1 cellular context compared by ENCODE assay signal in genomic region chr10:21159669-21160068, GRCh38.
TF ChIP-seq lines count a peak whose summit lies in the region.

No MANE protein-coding gene starts in this region.

TF ChIP-seq in H1, 55 proteins besides CTCF, POLR2A, EP300 and RAD21 (continued from another document):
- TF ChIP-seq, protein P1, sequence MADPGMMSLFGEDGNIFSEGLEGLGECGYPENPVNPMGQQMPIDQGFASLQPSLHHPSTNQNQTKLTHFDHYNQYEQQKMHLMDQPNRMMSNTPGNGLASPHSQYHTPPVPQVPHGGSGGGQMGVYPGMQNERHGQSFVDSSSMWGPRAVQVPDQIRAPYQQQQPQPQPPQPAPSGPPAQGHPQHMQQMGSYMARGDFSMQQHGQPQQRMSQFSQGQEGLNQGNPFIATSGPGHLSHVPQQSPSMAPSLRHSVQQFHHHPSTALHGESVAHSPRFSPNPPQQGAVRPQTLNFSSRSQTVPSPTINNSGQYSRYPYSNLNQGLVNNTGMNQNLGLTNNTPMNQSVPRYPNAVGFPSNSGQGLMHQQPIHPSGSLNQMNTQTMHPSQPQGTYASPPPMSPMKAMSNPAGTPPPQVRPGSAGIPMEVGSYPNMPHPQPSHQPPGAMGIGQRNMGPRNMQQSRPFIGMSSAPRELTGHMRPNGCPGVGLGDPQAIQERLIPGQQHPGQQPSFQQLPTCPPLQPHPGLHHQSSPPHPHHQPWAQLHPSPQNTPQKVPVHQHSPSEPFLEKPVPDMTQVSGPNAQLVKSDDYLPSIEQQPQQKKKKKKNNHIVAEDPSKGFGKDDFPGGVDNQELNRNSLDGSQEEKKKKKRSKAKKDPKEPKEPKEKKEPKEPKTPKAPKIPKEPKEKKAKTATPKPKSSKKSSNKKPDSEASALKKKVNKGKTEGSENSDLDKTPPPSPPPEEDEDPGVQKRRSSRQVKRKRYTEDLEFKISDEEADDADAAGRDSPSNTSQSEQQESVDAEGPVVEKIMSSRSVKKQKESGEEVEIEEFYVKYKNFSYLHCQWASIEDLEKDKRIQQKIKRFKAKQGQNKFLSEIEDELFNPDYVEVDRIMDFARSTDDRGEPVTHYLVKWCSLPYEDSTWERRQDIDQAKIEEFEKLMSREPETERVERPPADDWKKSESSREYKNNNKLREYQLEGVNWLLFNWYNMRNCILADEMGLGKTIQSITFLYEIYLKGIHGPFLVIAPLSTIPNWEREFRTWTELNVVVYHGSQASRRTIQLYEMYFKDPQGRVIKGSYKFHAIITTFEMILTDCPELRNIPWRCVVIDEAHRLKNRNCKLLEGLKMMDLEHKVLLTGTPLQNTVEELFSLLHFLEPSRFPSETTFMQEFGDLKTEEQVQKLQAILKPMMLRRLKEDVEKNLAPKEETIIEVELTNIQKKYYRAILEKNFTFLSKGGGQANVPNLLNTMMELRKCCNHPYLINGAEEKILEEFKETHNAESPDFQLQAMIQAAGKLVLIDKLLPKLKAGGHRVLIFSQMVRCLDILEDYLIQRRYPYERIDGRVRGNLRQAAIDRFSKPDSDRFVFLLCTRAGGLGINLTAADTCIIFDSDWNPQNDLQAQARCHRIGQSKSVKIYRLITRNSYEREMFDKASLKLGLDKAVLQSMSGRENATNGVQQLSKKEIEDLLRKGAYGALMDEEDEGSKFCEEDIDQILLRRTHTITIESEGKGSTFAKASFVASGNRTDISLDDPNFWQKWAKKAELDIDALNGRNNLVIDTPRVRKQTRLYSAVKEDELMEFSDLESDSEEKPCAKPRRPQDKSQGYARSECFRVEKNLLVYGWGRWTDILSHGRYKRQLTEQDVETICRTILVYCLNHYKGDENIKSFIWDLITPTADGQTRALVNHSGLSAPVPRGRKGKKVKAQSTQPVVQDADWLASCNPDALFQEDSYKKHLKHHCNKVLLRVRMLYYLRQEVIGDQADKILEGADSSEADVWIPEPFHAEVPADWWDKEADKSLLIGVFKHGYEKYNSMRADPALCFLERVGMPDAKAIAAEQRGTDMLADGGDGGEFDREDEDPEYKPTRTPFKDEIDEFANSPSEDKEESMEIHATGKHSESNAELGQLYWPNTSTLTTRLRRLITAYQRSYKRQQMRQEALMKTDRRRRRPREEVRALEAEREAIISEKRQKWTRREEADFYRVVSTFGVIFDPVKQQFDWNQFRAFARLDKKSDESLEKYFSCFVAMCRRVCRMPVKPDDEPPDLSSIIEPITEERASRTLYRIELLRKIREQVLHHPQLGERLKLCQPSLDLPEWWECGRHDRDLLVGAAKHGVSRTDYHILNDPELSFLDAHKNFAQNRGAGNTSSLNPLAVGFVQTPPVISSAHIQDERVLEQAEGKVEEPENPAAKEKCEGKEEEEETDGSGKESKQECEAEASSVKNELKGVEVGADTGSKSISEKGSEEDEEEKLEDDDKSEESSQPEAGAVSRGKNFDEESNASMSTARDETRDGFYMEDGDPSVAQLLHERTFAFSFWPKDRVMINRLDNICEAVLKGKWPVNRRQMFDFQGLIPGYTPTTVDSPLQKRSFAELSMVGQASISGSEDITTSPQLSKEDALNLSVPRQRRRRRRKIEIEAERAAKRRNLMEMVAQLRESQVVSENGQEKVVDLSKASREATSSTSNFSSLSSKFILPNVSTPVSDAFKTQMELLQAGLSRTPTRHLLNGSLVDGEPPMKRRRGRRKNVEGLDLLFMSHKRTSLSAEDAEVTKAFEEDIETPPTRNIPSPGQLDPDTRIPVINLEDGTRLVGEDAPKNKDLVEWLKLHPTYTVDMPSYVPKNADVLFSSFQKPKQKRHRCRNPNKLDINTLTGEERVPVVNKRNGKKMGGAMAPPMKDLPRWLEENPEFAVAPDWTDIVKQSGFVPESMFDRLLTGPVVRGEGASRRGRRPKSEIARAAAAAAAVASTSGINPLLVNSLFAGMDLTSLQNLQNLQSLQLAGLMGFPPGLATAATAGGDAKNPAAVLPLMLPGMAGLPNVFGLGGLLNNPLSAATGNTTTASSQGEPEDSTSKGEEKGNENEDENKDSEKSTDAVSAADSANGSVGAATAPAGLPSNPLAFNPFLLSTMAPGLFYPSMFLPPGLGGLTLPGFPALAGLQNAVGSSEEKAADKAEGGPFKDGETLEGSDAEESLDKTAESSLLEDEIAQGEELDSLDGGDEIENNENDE (IDR thresholded peaks at IDR 0.05; ENCODE audit: insufficient replicate concordance, low read length): no peak
- TF ChIP-seq, protein P2, sequence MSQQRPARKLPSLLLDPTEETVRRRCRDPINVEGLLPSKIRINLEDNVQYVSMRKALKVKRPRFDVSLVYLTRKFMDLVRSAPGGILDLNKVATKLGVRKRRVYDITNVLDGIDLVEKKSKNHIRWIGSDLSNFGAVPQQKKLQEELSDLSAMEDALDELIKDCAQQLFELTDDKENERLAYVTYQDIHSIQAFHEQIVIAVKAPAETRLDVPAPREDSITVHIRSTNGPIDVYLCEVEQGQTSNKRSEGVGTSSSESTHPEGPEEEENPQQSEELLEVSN (IDR thresholded peaks at IDR 0.05): no peak
- TF ChIP-seq TBP (IDR thresholded peaks at IDR 0.05; ENCODE audit: low read depth, low read length): no peak
- TF ChIP-seq CTBP2 (IDR thresholded peaks at IDR 0.05; ENCODE audit: borderline replicate concordance, insufficient read depth, insufficient read length, low read length): no peak
- no peak for TF ChIP-seq TCF12 (IDR thresholded peaks at IDR 0.05; ENCODE audit: low read depth, low read length)
- TF ChIP-seq MAFK (IDR thresholded peaks at IDR 0.05; ENCODE audit: low read depth, low read length): no peak
- TF ChIP-seq ATF2 (IDR thresholded peaks at IDR 0.05; ENCODE audit: low read length): no peak
- no peak for TF ChIP-seq SUZ12 (IDR thresholded peaks at IDR 0.05; ENCODE audit: low read length)
- no peak for TF ChIP-seq EGR1 (IDR thresholded peaks at IDR 0.05; ENCODE audit: borderline replicate concordance, low read depth, low read length)
- TF ChIP-seq SIX5 (IDR thresholded peaks at IDR 0.05; ENCODE audit: low read depth, low read length): no peak
- no peak for TF ChIP-seq KDM5A (IDR thresholded peaks at IDR 0.05; ENCODE audit: low read length)
- TF ChIP-seq NRF1 (IDR thresholded peaks at IDR 0.05; ENCODE audit: low read depth, low read length): no peak
- no peak for TF ChIP-seq CBX8 (IDR thresholded peaks at IDR 0.05; ENCODE audit: borderline replicate concordance, low read depth, low read length)
- no peak for TF ChIP-seq POLR2AphosphoS5 (IDR thresholded peaks at IDR 0.05; ENCODE audit: low read depth, low read length)
- no peak for TF ChIP-seq TAF7 (optimal IDR thresholded peaks at IDR 0.05; ENCODE audit: borderline replicate concordance, low read depth, low read length)
- TF ChIP-seq ZNF274 (IDR thresholded peaks at IDR 0.05; ENCODE audit: borderline replicate concordance, extremely low read depth, low read length): no peak
